8 cellular contexts compared by ENCODE assay signal in the genomic region with DNA sequence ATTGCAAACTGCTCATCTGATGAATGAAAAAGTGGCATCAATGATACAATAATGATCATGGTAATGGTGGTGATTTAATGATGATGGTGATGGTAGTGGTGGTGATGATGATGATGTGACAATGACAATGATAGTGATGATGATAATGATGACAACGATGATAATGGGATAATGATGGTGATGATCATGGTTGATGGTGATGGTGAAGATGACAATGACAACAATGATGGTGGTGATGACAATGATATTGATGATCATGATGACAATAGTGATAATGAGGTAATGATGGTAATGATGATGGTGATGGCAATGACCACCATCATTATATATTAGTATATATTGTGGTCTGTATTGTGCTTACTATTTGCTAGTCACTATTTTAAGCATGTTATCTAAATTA.
"Had no signal": no experiment of that assay in that cellular context is flagged by ENCODE, and none has a peak within 500 bp of the region (broad histone marks: within the 10 kb centered on the region; RNA-seq: fewer than 3 reads in every experiment).

No MANE protein-coding gene starts in this region.

- H3K4me3 ChIP-seq: GM23248 had no signal

- DNase-seq: GM23248, GOT3, H9, HCEC 1CT, HFFc6, KBM-7 had no signal

- H3K27ac ChIP-seq: GM23248, HL-60, KMS-11 had no signal
